ENCODE assay signal across 10 cellular contexts in genomic region chr13:73984949-73985691, GRCh38.
A peak's percentile ranks its signal among the peaks of the same experiment; 100 is the strongest.
DNase-seq lines count a peak whose midpoint lies in the region; ATAC-seq lines count a peak whose summit lies in the region.
"Had no signal": no experiment of that assay in that cellular context is flagged by ENCODE, and none has a peak within 500 bp of the region (broad histone marks: within the 10 kb centered on the region; RNA-seq: fewer than 3 reads in every experiment).

No MANE protein-coding gene starts in this region.

- intact Hi-C loops in activated CD4-positive, alpha-beta T cell treated with anti-CD3 and anti-CD28 coated beads, Interleukin-2, amount 10 ng/mL, durations not matched to agents 24 days and 14 days (cut with micrococcal nuclease): loop anchor here (1.0 to 5.0 kb wide), 7 partner anchors 38 to 303 kb away; no protein-coding TSS in a partner anchor

- ATAC-seq in HG03039 (IDR thresholded peaks at IDR 0.05; ENCODE audit: unreplicated experiment): no peak
- ATAC-seq in GM19452 (IDR thresholded peaks at IDR 0.05; ENCODE audit: unreplicated experiment): no peak

- H3K4me1 Mint-ChIP-seq in activated CD4-positive, alpha-beta T cell treated with anti-CD3 and anti-CD28 coated beads, Interleukin-2, amount 10 ng/mL, durations not matched to agents 24 days and 14 days: peaks cover 34% of the 10 kb centered on the region

- H3K27me3 Mint-ChIP-seq in activated CD4-positive, alpha-beta T cell treated with anti-CD3 and anti-CD28 coated beads, Interleukin-2, amount 10 ng/mL, durations not matched to agents 24 days and 14 days: no peaks in the 10 kb centered on the region

- H3K9me3 Mint-ChIP-seq in activated CD4-positive, alpha-beta T cell treated with anti-CD3 and anti-CD28 coated beads, Interleukin-2, amount 10 ng/mL, durations not matched to agents 24 days and 14 days: no peaks in the 10 kb centered on the region
- H3K9me3 Mint-ChIP-seq: nephron had no signal

- H3K36me3 Mint-ChIP-seq in activated CD4-positive, alpha-beta T cell treated with anti-CD3 and anti-CD28 coated beads, Interleukin-2, amount 10 ng/mL, durations not matched to agents 24 days and 14 days (ENCODE audit: low read depth): peaks cover 8% of the 10 kb centered on the region

- peak overlapping the region; percentile 75 for H3K4me3 Mint-ChIP-seq in activated CD4-positive, alpha-beta T cell treated with anti-CD3 and anti-CD28 coated beads, Interleukin-2, amount 10 ng/mL, durations not matched to agents 24 days and 14 days
- H3K4me3 Mint-ChIP-seq: nephron had no signal

- peak; percentile 99 for DNase-seq in Jurkat, Clone E6-1 (ENCODE audit: low read depth, low spot score)
- DNase-seq in activated CD4-positive, alpha-beta T cell treated with anti-CD3 and anti-CD28 coated beads, Interleukin-2, amount 10 ng/mL, durations not matched to agents 24 days and 14 days: peak; percentile 88
- DNase-seq in central memory CD4-positive, alpha-beta T cell: peak; percentile 81
- DNase-seq in stimulated activated CD4-positive, alpha-beta T cell treated with anti-CD3 and anti-CD28 coated beads, Interleukin-2, amount 100 ng/mL, for 48 hours: peak; percentile 54 to 59
- DNase-seq in ureter (ENCODE audit: low spot score) (no peak), superior temporal gyrus (ENCODE audit: extremely low spot score) (no peak)

- H3K4me3 ChIP-seq in Jurkat, Clone E6-1 (ENCODE audit: low read length): peak overlapping the region; percentile 44
- H3K4me3 ChIP-seq: SK-N-MC had no signal

- peak overlapping the region; percentile 87 for H3K27ac Mint-ChIP-seq in activated CD4-positive, alpha-beta T cell treated with anti-CD3 and anti-CD28 coated beads, Interleukin-2, amount 10 ng/mL, durations not matched to agents 24 days and 14 days

Comparison
In these comparisons a context has a peak if more than half of its experiments do, and no peak if none do; other contexts are left out.
1. DNase-seq: peak in Jurkat, Clone E6-1 (single experiment), activated CD4-positive, alpha-beta T cell treated with anti-CD3 and anti-CD28 coated beads, Interleukin-2, amount 10 ng/mL, durations not matched to agents 24 days and 14 days (single experiment), central memory CD4-positive, alpha-beta T cell (single experiment) and stimulated activated CD4-positive, alpha-beta T cell treated with anti-CD3 and anti-CD28 coated beads, Interleukin-2, amount 100 ng/mL, for 48 hours (2 of 2); none in ureter (single experiment) and superior temporal gyrus (single experiment).